Comparison of ENCODE assay signal across 10 cellular contexts in genomic region chr1:36217667-36218066, GRCh38. TPM values are rescaled to one million over a fixed set of nuclear protein-coding genes. Genes with fewer than 3 reads are reported as not detected.
DNase-seq lines count a peak whose midpoint lies in the region; ATAC-seq and TF ChIP-seq lines count a peak whose summit lies in the region.
"Had no signal": no experiment of that assay in that cellular context is flagged by ENCODE, and none has a peak within 500 bp of the region (broad histone marks: within the 10 kb centered on the region; RNA-seq: fewer than 3 reads in every experiment).

No MANE protein-coding gene starts in this region.

- TF ChIP-seq RAD21 in SK-N-SH (IDR thresholded peaks at IDR 0.05; ENCODE audit: low read length), result peak; percentile 58

- WGBS in SK-N-SH (ENCODE audit: low lambda C conversion rate), result 52% methylated on average over 2 of the region's 2 CpGs

- ATAC-seq in HG02973 (IDR thresholded peaks at IDR 0.05; ENCODE audit: unreplicated experiment), result no peak

- H3K27me3 ChIP-seq in SK-N-SH (ENCODE audit: insufficient read depth), result no peaks in the 10 kb centered on the region

- H3K9me3 Mint-ChIP-seq in progenitor cell of endocrine pancreas (ENCODE audit: low read depth) (no peaks in the 10 kb centered on the region), nephron progenitor cell (no peaks in the 10 kb centered on the region)
- H3K9me3 Mint-ChIP-seq: IgD-negative memory B cell had no signal

- H3K27ac ChIP-seq in SK-N-SH (ENCODE audit: low read depth in 2 of 2, low read length in 1 of 2), result no peak overlapping the region

- CTCF ChIA-PET in SK-N-SH (lab: Yijun Ruan, JAX), result interaction anchor here (0.7 to 1.6 kb wide), 8 partner anchors 22 to 84 kb away, joined by 3 to 7 read pairs (median 4); partner anchors contain the start of gene TRAPPC3

- H3K4me2 ChIP-seq in SK-N-SH, result no peak overlapping the region

- peaks cover 4% of the 10 kb centered on the region for H3K4me1 Mint-ChIP-seq in progenitor cell of endocrine pancreas (ENCODE audit: low read depth)
- no peaks in the 10 kb centered on the region for H3K4me1 Mint-ChIP-seq in nephron progenitor cell

- no peaks in the 10 kb centered on the region for H3K36me3 ChIP-seq in SK-N-SH (replicated peaks in 1 of 2; ENCODE audit: control insufficient read depth in 1 of 2, insufficient read depth in 2 of 2, low read length in 1 of 2)

- no peak overlapping the region for H3K4me3 ChIP-seq in SK-N-SH (ENCODE audit: low read depth in 2 of 2, low read length in 1 of 2)

- H3K36me3 Mint-ChIP-seq in progenitor cell of endocrine pancreas (ENCODE audit: insufficient read depth), result no peaks in the 10 kb centered on the region
- no peaks in the 10 kb centered on the region for H3K36me3 Mint-ChIP-seq in nephron progenitor cell (ENCODE audit: low read depth)
- H3K36me3 Mint-ChIP-seq: IgD-negative memory B cell had no signal

- H3K4me1 ChIP-seq in SK-N-SH (ENCODE audit: control insufficient read depth in 1 of 2, insufficient read depth in 2 of 2, low read depth in 1 of 2, low read length in 1 of 2), result no peaks in the 10 kb centered on the region

- no peak overlapping the region for H3K4me3 Mint-ChIP-seq in progenitor cell of endocrine pancreas (ENCODE audit: low read depth)
- H3K4me3 Mint-ChIP-seq in nephron progenitor cell, result no peak overlapping the region
- H3K4me3 Mint-ChIP-seq: IgD-negative memory B cell had no signal

- H3K9ac ChIP-seq in SK-N-SH, result no peak overlapping the region

- H3K9me2 ChIP-seq in SK-N-SH, result no peaks in the 10 kb centered on the region

- peak overlapping the region; percentile 81 for H3K27ac Mint-ChIP-seq in progenitor cell of endocrine pancreas
- H3K27ac Mint-ChIP-seq in nephron progenitor cell, result no peak overlapping the region

- POLR2A ChIA-PET in SK-N-SH (lab: Yijun Ruan, JAX), result no interaction called here

- H3K27me3 Mint-ChIP-seq in progenitor cell of endocrine pancreas (no peaks in the 10 kb centered on the region), nephron progenitor cell (ENCODE audit: low read depth, poor library complexity) (peaks cover 5% of the 10 kb centered on the region)
- H3K27me3 Mint-ChIP-seq: IgD-negative memory B cell had no signal

- H4K20me1 ChIP-seq in SK-N-SH (ENCODE audit: insufficient read depth), result no peaks in the 10 kb centered on the region

- no peak for DNase-seq in GM10266 (ENCODE audit: extremely low spot score)
- DNase-seq in SK-N-SH, result no peak
- DNase-seq in fibroblast of the conjunctiva (ENCODE audit: low read depth), result peak; percentile 50
- DNase-seq in progenitor cell of endocrine pancreas (ENCODE audit: low spot score, unreplicated experiment), result no peak
- DNase-seq in GM19238 (ENCODE audit: insufficient read length, low spot score), result no peak
- no peak for DNase-seq in nephron progenitor cell
- DNase-seq in UCSD-AML1 (lab: John Stamatoyannopoulos, UW; ENCODE audit: unreplicated experiment), result no peak
- DNase-seq: activated T-cell treated with anti-CD3 and anti-CD28 coated beads for 4 hours had no signal

- no peak for TF ChIP-seq EP300 in SK-N-SH (IDR thresholded peaks at IDR 0.05; ENCODE audit: borderline replicate concordance in 1 of 2, low read depth in 1 of 2, low read length in 1 of 2)

- TF ChIP-seq CTCF in GM10266 (IDR thresholded peaks at IDR 0.05; ENCODE audit: control insufficient read depth, insufficient read depth, low read depth, missing control alignments) (peak; percentile 8), SK-N-SH (IDR thresholded peaks at IDR 0.05) (peak; percentile 53), progenitor cell of endocrine pancreas (IDR thresholded peaks at IDR 0.05; ENCODE audit: unreplicated experiment) (peak; percentile 22), nephron progenitor cell (IDR thresholded peaks at IDR 0.05) (no peak)

- H3K79me2 ChIP-seq in SK-N-SH (ENCODE audit: insufficient read depth), result no peaks in the 10 kb centered on the region

- no peaks in the 10 kb centered on the region for H3K9me3 ChIP-seq in SK-N-SH

- no peak overlapping the region for H2AFZ ChIP-seq in SK-N-SH (ENCODE audit: low read depth)

- H3F3A ChIP-seq in SK-N-SH (replicated peaks; ENCODE audit: insufficient read depth), result no peaks in the 10 kb centered on the region

TF ChIP-seq in SK-N-SH, 30 proteins besides CTCF, POLR2A, EP300 and RAD21:
- TF ChIP-seq SMC3 (IDR thresholded peaks at IDR 0.05; ENCODE audit: low read depth, low read length) (peak; percentile 52), TAF1 (IDR thresholded peaks at IDR 0.05; ENCODE audit: borderline replicate concordance, low read depth, low read length) (no peak)
TF ChIP-seq in SK-N-SH: peak in this region for 1.

RNA-seq across cellular contexts. Expression of gene THRAP3, which starts 6.6 kb away (rescaled TPM):
- polyA plus RNA-seq in SK-N-SH (2012; rRNA removed), result 33.7 and 46.1 TPM in 2 replicates
- 34.8 and 38.8 TPM in 2 replicates for polyA plus RNA-seq in SK-N-SH (2012; cell fraction: cytosol; rRNA removed)
- 18.0 and 38.3 TPM in 2 replicates for polyA plus RNA-seq in SK-N-SH (2012; cell fraction: nucleus; rRNA removed)
- 142 and 145 TPM in 2 replicates for total RNA-seq in progenitor cell of endocrine pancreas
